ENCODE assay signal across 23 cellular contexts in genomic region chr1:30775433-30775975, GRCh38.
"Had no signal": no experiment of that assay in that cellular context is flagged by ENCODE, and none has a peak within 500 bp of the region (broad histone marks: within the 10 kb centered on the region; RNA-seq: fewer than 3 reads in every experiment).

No MANE protein-coding gene starts in this region.

- H3K4me2 ChIP-seq: KMS-11 had no signal

- H3K9ac ChIP-seq: KMS-11 had no signal

- FAIRE-seq: TTC549 had no signal

- H3K36me3 Mint-ChIP-seq: activated naive CD4-positive, alpha-beta T cell treated with anti-CD3 and anti-CD28 coated beads, Interleukin-2, amount 50 U/mL, for 24 hours; T-cell had no signal

- H3K27me3 ChIP-seq: ascending aorta, body of pancreas, MG63 had no signal

- H3K27ac ChIP-seq: ascending aorta, body of pancreas, KMS-11, SK-N-MC had no signal

- ATAC-seq: activated CD8-positive, alpha-beta T cell treated with anti-CD3 and anti-CD28 coated beads for 36 hours; activated naive CD8-positive, alpha-beta T cell treated with anti-CD3 and anti-CD28 coated beads, Interleukin-2, amount 50 U/mL, for 24 hours; body of pancreas; T-cell had no signal

- H3K4me1 ChIP-seq: ascending aorta, body of pancreas had no signal

- H3K4me3 Mint-ChIP-seq: activated B cell treated with CpG ODN at 0.5 μM for 24 hours; activated CD8-positive, alpha-beta T cell treated with anti-CD3 and anti-CD28 coated beads for 36 hours; activated naive CD4-positive, alpha-beta T cell treated with anti-CD3 and anti-CD28 coated beads, Interleukin-2, amount 50 U/mL, for 24 hours; activated naive CD8-positive, alpha-beta T cell treated with anti-CD3 and anti-CD28 coated beads, Interleukin-2, amount 50 U/mL, for 24 hours; T-cell had no signal

- H3K9me3 ChIP-seq: ascending aorta, body of pancreas, MG63 had no signal

- H3K27ac Mint-ChIP-seq: activated B cell treated with CpG ODN at 0.5 μM for 24 hours; activated CD8-positive, alpha-beta T cell treated with anti-CD3 and anti-CD28 coated beads for 36 hours; activated naive CD8-positive, alpha-beta T cell treated with anti-CD3 and anti-CD28 coated beads, Interleukin-2, amount 50 U/mL, for 24 hours; T-cell had no signal

- H3K27me3 Mint-ChIP-seq: activated B cell treated with CpG ODN at 0.5 μM for 24 hours; activated CD8-positive, alpha-beta T cell treated with anti-CD3 and anti-CD28 coated beads for 36 hours; activated naive CD4-positive, alpha-beta T cell treated with anti-CD3 and anti-CD28 coated beads, Interleukin-2, amount 50 U/mL, for 24 hours; activated naive CD8-positive, alpha-beta T cell treated with anti-CD3 and anti-CD28 coated beads, Interleukin-2, amount 50 U/mL, for 24 hours; T-cell had no signal

- DNase-seq: activated B cell treated with CpG ODN at 0.5 μM for 24 hours; activated CD8-positive, alpha-beta memory T cell treated with anti-CD3 and anti-CD28 coated beads, Interleukin-2, amount 50 U/mL, for 4 hours; activated CD8-positive, alpha-beta T cell treated with anti-CD3 and anti-CD28 coated beads for 36 hours; activated naive CD8-positive, alpha-beta T cell treated with anti-CD3 and anti-CD28 coated beads, Interleukin-2, amount 50 U/mL, for 24 hours; amniotic stem cell; body of pancreas; MG63; NCI-H1105; NCI-H1436; NCI-H1694 treated with DMSO at 0.1 percent for 48 hours; NCI-H2029 treated with DMSO at 0.1 percent for 48 hours; NCI-H345; NCI-H510A; NCI-H526 treated with DMSO at 0.1 percent for 48 hours; NCI-H82; T-cell; T-helper 2 cell; T1000 had no signal

- H3K4me3 ChIP-seq: ascending aorta, body of pancreas, MG63, SK-N-MC had no signal

- H3K9me3 Mint-ChIP-seq: activated B cell treated with CpG ODN at 0.5 μM for 24 hours; activated CD8-positive, alpha-beta T cell treated with anti-CD3 and anti-CD28 coated beads for 36 hours; activated naive CD4-positive, alpha-beta T cell treated with anti-CD3 and anti-CD28 coated beads, Interleukin-2, amount 50 U/mL, for 24 hours; activated naive CD8-positive, alpha-beta T cell treated with anti-CD3 and anti-CD28 coated beads, Interleukin-2, amount 50 U/mL, for 24 hours; T-cell had no signal

- H3K36me3 ChIP-seq: ascending aorta, MG63 had no signal
